9 cellular contexts compared by ENCODE assay signal in the genomic region with DNA sequence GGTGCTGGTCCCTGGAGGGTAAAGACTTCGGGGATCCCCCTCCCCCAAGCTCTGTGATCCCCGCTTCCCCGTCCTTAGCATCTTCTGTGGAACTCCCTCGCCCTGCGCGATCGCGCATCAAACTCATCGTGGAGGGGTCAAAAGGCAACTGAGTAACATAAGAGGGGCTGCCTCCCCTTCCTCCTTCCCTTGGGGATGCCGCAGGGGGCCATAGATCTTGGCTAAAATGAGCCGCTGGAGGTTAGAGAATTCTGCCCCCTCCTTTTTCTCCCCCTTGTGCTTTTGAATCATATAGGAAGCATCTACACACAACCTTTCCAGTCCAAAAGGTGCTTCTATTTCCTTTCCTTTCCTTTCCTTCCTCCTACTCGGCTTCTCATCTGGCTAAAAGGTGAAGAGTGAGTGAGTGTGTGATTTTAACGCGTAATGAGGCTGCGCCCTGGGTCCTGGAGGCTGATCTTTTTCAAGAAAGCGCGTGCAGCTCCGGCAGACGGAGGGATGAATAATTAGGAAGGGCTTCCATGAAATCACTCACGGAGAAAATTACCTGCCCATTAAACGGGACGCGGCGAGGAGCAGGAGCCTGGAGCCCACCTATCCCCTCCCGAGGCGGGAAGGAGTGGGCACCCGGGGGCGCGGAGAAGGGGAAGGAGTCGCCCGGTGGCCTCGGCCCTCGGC. TPM values are rescaled to one million over a fixed set of nuclear protein-coding genes. Genes with fewer than 3 reads are reported as not detected.
DNase-seq lines count a peak whose midpoint lies in the region; ATAC-seq and TF ChIP-seq lines count a peak whose summit lies in the region.
"Had no signal": no experiment of that assay in that cellular context is flagged by ENCODE, and none has a peak within 500 bp of the region (broad histone marks: within the 10 kb centered on the region; RNA-seq: fewer than 3 reads in every experiment).

No MANE protein-coding gene starts in this region.

- 2 to 5% methylated on average over 25 to 28 of the region's 33 CpGs for whole genome bisulfite sequencing in esophagus squamous epithelium, 2 donors

- H3K9me3 Mint-ChIP-seq in neural progenitor cell, result no peaks in the 10 kb centered on the region

- H3K27me3 ChIP-seq in esophagus squamous epithelium (peaks cover 0 to 48% (median 2%) of the 10 kb centered on the region in 4 donors), neural progenitor cell (peaks cover 16% of the 10 kb centered on the region)

- peak; percentile 5 for DNase-seq in DMS114 treated with DMSO at 0.1 percent for 48 hours (lab: John Stamatoyannopoulos, UW; ENCODE audit: unreplicated experiment)
- peak; percentile 84 for DNase-seq in NCI-H748 (lab: John Stamatoyannopoulos, UW; ENCODE audit: unreplicated experiment)
- DNase-seq in esophagus squamous epithelium (lab: John Stamatoyannopoulos, UW), result no peak
- DNase-seq in neural progenitor cell (ENCODE audit: low spot score), result peak; percentile 72
- DNase-seq in NAMALWA (ENCODE audit: low spot score), result no peak
- no peak for DNase-seq in LoVo (ENCODE audit: low spot score)
- no peak for DNase-seq in GM13977 (ENCODE audit: low spot score)

- H3K9ac ChIP-seq in neural progenitor cell, result peak overlapping the region; percentile 14

- H3K4me1 ChIP-seq in esophagus squamous epithelium (peaks cover 3 to 55% (median 8%) of the 10 kb centered on the region in 3 donors), neural progenitor cell (peaks cover 20% of the 10 kb centered on the region)

- peak overlapping the region; percentile 85 for H3K4me2 ChIP-seq in neural progenitor cell

- peaks cover 1% of the 10 kb centered on the region for H3K36me3 Mint-ChIP-seq in neural progenitor cell
- H3K36me3 Mint-ChIP-seq: activated naive CD4-positive, alpha-beta T cell treated with anti-CD3 and anti-CD28 coated beads, Interleukin-2, amount 50 U/mL, for 24 hours had no signal

- peaks cover 17% of the 10 kb centered on the region for H3K4me1 Mint-ChIP-seq in neural progenitor cell
- H3K4me1 Mint-ChIP-seq: activated naive CD4-positive, alpha-beta T cell treated with anti-CD3 and anti-CD28 coated beads, Interleukin-2, amount 50 U/mL, for 24 hours had no signal

- H2AFZ ChIP-seq in neural progenitor cell (replicated peaks), result peak overlapping the region; percentile 80

- TF ChIP-seq CTCF in esophagus squamous epithelium (IDR thresholded peaks at IDR 0.05), result no peak
- no peak for TF ChIP-seq CTCF in neural progenitor cell (IDR thresholded peaks at IDR 0.05)
- no peak for TF ChIP-seq CTCF in GM13977 (IDR thresholded peaks at IDR 0.05; ENCODE audit: extremely low read depth, insufficient read depth, missing control alignments)

- H3K4me3 Mint-ChIP-seq in neural progenitor cell, result peak overlapping the region; percentile 98
- H3K4me3 Mint-ChIP-seq: activated naive CD4-positive, alpha-beta T cell treated with anti-CD3 and anti-CD28 coated beads, Interleukin-2, amount 50 U/mL, for 24 hours had no signal

- peaks cover 26% of the 10 kb centered on the region for H3F3A ChIP-seq in neural progenitor cell (ENCODE audit: low read depth)

- no peaks in the 10 kb centered on the region for H3K79me2 ChIP-seq in neural progenitor cell (ENCODE audit: low read depth)

- H3K27ac ChIP-seq in esophagus squamous epithelium (peak overlapping the region; percentile 59 to 88 (median 85)), neural progenitor cell (peak overlapping the region; percentile 61)

- no peaks in the 10 kb centered on the region for H3K9me3 ChIP-seq in esophagus squamous epithelium
- no peaks in the 10 kb centered on the region for H3K9me3 ChIP-seq in neural progenitor cell (ENCODE audit: low read depth)

- peak overlapping the region; percentile 72 to 77 (median 74) for H3K4me3 ChIP-seq in esophagus squamous epithelium
- peak overlapping the region; percentile 76 for H3K4me3 ChIP-seq in neural progenitor cell

- ATAC-seq in GM18505 (IDR thresholded peaks at IDR 0.05; ENCODE audit: unreplicated experiment), result no peak

- TF ChIP-seq POLR2A in esophagus squamous epithelium (IDR thresholded peaks at IDR 0.05) (no peak), GM18505 (IDR thresholded peaks at IDR 0.05; ENCODE audit: borderline replicate concordance, extremely low read depth, insufficient read depth, insufficient read length) (no peak)

- peaks cover 4% of the 10 kb centered on the region for H3K27me3 Mint-ChIP-seq in neural progenitor cell (ENCODE audit: insufficient read depth, low read depth)

- H4K20me1 ChIP-seq in neural progenitor cell (ENCODE audit: low read depth), result no peaks in the 10 kb centered on the region

- peak overlapping the region; percentile 95 for H3K27ac Mint-ChIP-seq in neural progenitor cell
- H3K27ac Mint-ChIP-seq: activated naive CD4-positive, alpha-beta T cell treated with anti-CD3 and anti-CD28 coated beads, Interleukin-2, amount 50 U/mL, for 24 hours had no signal

- H3K36me3 ChIP-seq in esophagus squamous epithelium (no peaks in the 10 kb centered on the region), neural progenitor cell (no peaks in the 10 kb centered on the region)

- in situ Hi-C loops in GM13977 (cut with MboI; ENCODE audit: low pct_unique_long_range_greater_than_20kb, low sequenced_read_pairs, unreplicated experiment), result no loop called here

- intact Hi-C loops in esophagus squamous epithelium (cut with DNase I), result no loop called here

RNA-seq across cellular contexts. Expression of gene ROBO2, which starts 0.8 kb away (rescaled TPM):
- total RNA-seq in esophagus squamous epithelium, result 1 to 10 TPM; 4.7 to 8.4 (median 6.6) TPM
- 12.3 and 15.0 TPM in 2 replicates for total RNA-seq in neural progenitor cell (ENCODE audit: low replicate concordance)

Comparison
In these comparisons a context has a peak if more than half of its experiments do, and no peak if none do; other contexts are left out.
1. DNase-seq: peak in DMS114 treated with DMSO at 0.1 percent for 48 hours (single experiment), NCI-H748 (single experiment) and neural progenitor cell (single experiment); none in esophagus squamous epithelium (single experiment), NAMALWA (single experiment), LoVo (single experiment) and GM13977 (single experiment).